In genomic region chr2:159904127-159904564, GRCh38 we compare ENCODE assay signal across 8 cellular contexts. TPM values are rescaled to one million over a fixed set of nuclear protein-coding genes. Genes with fewer than 3 reads are reported as not detected.
DNase-seq lines count a peak whose midpoint lies in the region; ATAC-seq and TF ChIP-seq lines count a peak whose summit lies in the region.

No MANE protein-coding gene starts in this region.

- peak; percentile 30 for ATAC-seq in GM21515 (IDR thresholded peaks at IDR 0.05; ENCODE audit: unreplicated experiment)

- H2AFZ ChIP-seq in hepatocyte = peak overlapping the region; percentile 47

- 20% methylated on average over 25 of the region's 28 CpGs for WGBS in hepatocyte (ENCODE audit: low lambda C conversion rate, missing lambda C conversion rate)

- H3K4me1 ChIP-seq in DOHH2 (ENCODE audit: control insufficient read depth, low read length) (peaks cover 23% of the 10 kb centered on the region), hepatocyte (ENCODE audit: insufficient read depth) (peaks cover 19% of the 10 kb centered on the region)

- H3K4me2 ChIP-seq in DOHH2 (ENCODE audit: low read length) (peak overlapping the region; percentile 78), hepatocyte (peak overlapping the region; percentile 87)

- DNase-seq in activated gamma-delta T cell (lab: John Stamatoyannopoulos, UW) = peak; percentile 64
- DNase-seq in hepatocyte (ENCODE audit: low spot score) = no peak
- DNase-seq in stimulated activated CD4-positive, alpha-beta T cell treated with anti-CD3 and anti-CD28 coated beads, Interleukin-1b, Interleukin-23, amount 100 ng/mL, for 24 hours (ENCODE audit: low read depth in 4 of 4, low spot score in 1 of 4) = peak in 3 of 4 experiments; percentile 15 to 19 (median 17)
- no peak for DNase-seq in 8988T
- DNase-seq in SW 1271 (lab: John Stamatoyannopoulos, UW) = no peak

- H3K27ac ChIP-seq in DOHH2 (ENCODE audit: low read depth, low read length) (no peak overlapping the region), KOPT-K1 (ENCODE audit: low read depth, low read length, poor library complexity, severe bottlenecking) (peak overlapping the region; percentile 85), hepatocyte (peak overlapping the region; percentile 87)

- H3K27me3 ChIP-seq in DOHH2 (ENCODE audit: control insufficient read depth, low read length) = 0 out of 2 replicates have a peak, but pooled peaks cover 6% of the 10 kb centered on the region
- H3K27me3 ChIP-seq in hepatocyte = no peaks in the 10 kb centered on the region

- H3K4me3 ChIP-seq in DOHH2 (ENCODE audit: low read length) = peak overlapping the region; percentile 67
- no peak overlapping the region for H3K4me3 ChIP-seq in hepatocyte

- no peaks in the 10 kb centered on the region for H3F3A ChIP-seq in DOHH2 (ENCODE audit: control insufficient read depth, insufficient read depth)

- H4K20me1 ChIP-seq in DOHH2 (ENCODE audit: control insufficient read depth, insufficient read depth, low read depth, low read length) = no peaks in the 10 kb centered on the region
- H4K20me1 ChIP-seq in hepatocyte (ENCODE audit: insufficient read depth, poor library complexity, severe bottlenecking) = no peaks in the 10 kb centered on the region

- H3K9me2 ChIP-seq in DOHH2 (replicated peaks; ENCODE audit: control insufficient read depth, low read length) (no peaks in the 10 kb centered on the region), hepatocyte (replicated peaks; ENCODE audit: insufficient read depth) (no peaks in the 10 kb centered on the region)

- TF ChIP-seq CTCF in DOHH2 (IDR thresholded peaks at IDR 0.05; ENCODE audit: low read depth, low read length, poor library complexity, severe bottlenecking) = no peak
- no peak for TF ChIP-seq CTCF in hepatocyte (IDR thresholded peaks at IDR 0.05; ENCODE audit: poor library complexity)

- H3K36me3 ChIP-seq in DOHH2 (ENCODE audit: control insufficient read depth, low read length) (no peaks in the 10 kb centered on the region), KOPT-K1 (ENCODE audit: insufficient read depth, low read length) (peaks cover 17% of the 10 kb centered on the region), hepatocyte (replicated peaks; ENCODE audit: insufficient read depth, low read depth) (no peaks in the 10 kb centered on the region)

- H3K79me2 ChIP-seq in DOHH2 (ENCODE audit: control insufficient read depth, low read length) (no peaks in the 10 kb centered on the region), hepatocyte (no peaks in the 10 kb centered on the region)

- no peaks in the 10 kb centered on the region for H3K9me3 ChIP-seq in DOHH2 (ENCODE audit: control insufficient read depth, insufficient read depth, low read length)
- no peaks in the 10 kb centered on the region for H3K9me3 ChIP-seq in KOPT-K1 (ENCODE audit: insufficient read depth, low read length, poor library complexity, severe bottlenecking)
- H3K9me3 ChIP-seq in hepatocyte (ENCODE audit: low read depth) = no peaks in the 10 kb centered on the region

RNA-seq across cellular contexts. Expression of gene LY75, which starts 0.4 kb away (rescaled TPM):
- total RNA-seq in hepatocyte = 16.2 and 17.7 TPM in 2 replicates
- polyA plus RNA-seq in hepatocyte = 4.2 and 8.1 TPM in 2 replicates

Comparison
In these comparisons a context has a peak if more than half of its experiments do, and no peak if none do; other contexts are left out.
1. DNase-seq: peak in activated gamma-delta T cell (single experiment) and stimulated activated CD4-positive, alpha-beta T cell treated with anti-CD3 and anti-CD28 coated beads, Interleukin-1b, Interleukin-23, amount 100 ng/mL, for 24 hours (3 of 4); none in hepatocyte (single experiment), 8988T (single experiment) and SW 1271 (0 of 2).